ENCODE assay signal across 8 cellular contexts in genomic region chr1:23530750-23531651, GRCh38. TPM values are rescaled to one million over a fixed set of nuclear protein-coding genes. Genes with fewer than 3 reads are reported as not detected.
A peak's percentile ranks its signal among the peaks of the same experiment; 100 is the strongest.
DNase-seq lines count a peak whose midpoint lies in the region; ATAC-seq and TF ChIP-seq lines count a peak whose summit lies in the region.

TSS of gene E2F2 (minus strand) at chr1:23531233. CDS start at chr1:23530793, 440 bp downstream.

- no peak for TF ChIP-seq EP300 in transverse colon (IDR thresholded peaks at IDR 0.05; ENCODE audit: low read depth)

- no peak within 1 kb of the TSS for H4K12ac ChIP-seq in trophoblast cell (ENCODE audit: low read depth, low read length)

- H2BK12ac ChIP-seq in trophoblast cell (ENCODE audit: low read length), result no peak within 1 kb of the TSS

- no peak within 1 kb of the TSS for H3K18ac ChIP-seq in trophoblast cell (ENCODE audit: low read length)

- no peaks in the 10 kb centered on the region for H3K27me3 Mint-ChIP-seq in activated naive CD8-positive, alpha-beta T cell

- in situ Hi-C loops in transverse colon (cut with MboI; ENCODE audit: low pct_ligation_motif_present in 1 of 4, low pct_unique_long_range_greater_than_20kb in 1 of 4, low sequenced_read_pairs in 3 of 4), result loop anchor here in 1 of 4 donors (10.0 kb wide), 1 partner anchor 46 kb away; the partner anchor contains the start of gene ASAP3

- peak within 1 kb of the TSS; percentile 77 for H3K27ac Mint-ChIP-seq in activated naive CD8-positive, alpha-beta T cell

- no peak within 1 kb of the TSS for H3K23ac ChIP-seq in trophoblast cell (ENCODE audit: low read length)

- H3K27me3 ChIP-seq in SU-DHL-6 (ENCODE audit: low read length) (no peaks in the 10 kb centered on the region), trophoblast cell (ENCODE audit: insufficient read depth, low read length) (no peaks in the 10 kb centered on the region), transverse colon (no peaks in the 10 kb centered on the region)

- H2AFZ ChIP-seq in SU-DHL-6 (ENCODE audit: low read depth, low read length, severe bottlenecking), result peak within 1 kb of the TSS; percentile 60
- peak within 1 kb of the TSS; percentile 74 for H2AFZ ChIP-seq in trophoblast cell (ENCODE audit: insufficient read depth, low read length, poor library complexity)

- H3K4me3 Mint-ChIP-seq in activated naive CD8-positive, alpha-beta T cell, result peak within 1 kb of the TSS; percentile 89

- no peak within 1 kb of the TSS for H2BK5ac ChIP-seq in trophoblast cell (ENCODE audit: low read depth, low read length, poor library complexity)

- H2BK120ac ChIP-seq in trophoblast cell (ENCODE audit: insufficient read depth, low read length, poor library complexity), result no peak within 1 kb of the TSS

- H3K4me1 ChIP-seq in trophoblast cell (ENCODE audit: control insufficient read depth in 1 of 2, insufficient read depth in 2 of 2, low read length in 2 of 2), result peaks cover 11 to 19% of the 10 kb centered on the region in 2 experiments
- peaks cover 48 to 78% (median 66%) of the 10 kb centered on the region in 4 donors for H3K4me1 ChIP-seq in transverse colon

- intact Hi-C loops in Right ventricle myocardium superior (cut with DNase I), result loop anchor here (5.0 kb wide), 1 partner anchor 34 kb away; no protein-coding TSS in a partner anchor
- intact Hi-C loops in transverse colon (cut with DNase I; ENCODE audit: low total_unique reads), result no loop called here

- TF ChIP-seq POLR2A in transverse colon (IDR thresholded peaks at IDR 0.05), result peak; percentile 39

- peak within 1 kb of the TSS; percentile 96 for H3K9ac ChIP-seq in SU-DHL-6 (ENCODE audit: low read length)
- H3K9ac ChIP-seq in trophoblast cell (ENCODE audit: low read length), result peak within 1 kb of the TSS; percentile 14

- H3K9me3 Mint-ChIP-seq in activated naive CD8-positive, alpha-beta T cell (ENCODE audit: low read depth), result no peaks in the 10 kb centered on the region

- no peak within 1 kb of the TSS for H3K4ac ChIP-seq in trophoblast cell (ENCODE audit: low read depth, low read length)

- peak within 1 kb of the TSS; percentile 35 for H3K14ac ChIP-seq in trophoblast cell (ENCODE audit: low read length)

- DNase-seq in DMS114 treated with DMSO at 0.1 percent for 48 hours (lab: John Stamatoyannopoulos, UW; ENCODE audit: unreplicated experiment) (peak; percentile 76), NCI-H1092 treated with DMSO at 0.1 percent for 48 hours (lab: John Stamatoyannopoulos, UW) (peak; percentile 91), Right ventricle myocardium superior (peak; percentile 92), trophoblast cell (peak; percentile 75 to 86), transverse colon (peak; percentile 91)

- H4K8ac ChIP-seq in trophoblast cell (ENCODE audit: low read depth, low read length), result peak within 1 kb of the TSS; percentile 75

- no peak within 1 kb of the TSS for H4K91ac ChIP-seq in trophoblast cell (ENCODE audit: low read depth, low read length)

- no peaks in the 10 kb centered on the region for H4K20me1 ChIP-seq in SU-DHL-6 (ENCODE audit: low read depth, low read length)

- H2AK5ac ChIP-seq in trophoblast cell (ENCODE audit: low read length), result no peak within 1 kb of the TSS

- no peaks in the 10 kb centered on the region; the same call in 1 of the 2 replicates for H3K36me3 ChIP-seq in SU-DHL-6 (ENCODE audit: low read length)
- no peaks in the 10 kb centered on the region for H3K36me3 ChIP-seq in trophoblast cell (ENCODE audit: control insufficient read depth in 1 of 2, insufficient read depth in 2 of 2, low read length in 2 of 2)
- no peaks in the 10 kb centered on the region for H3K36me3 ChIP-seq in transverse colon

- H3K79me2 ChIP-seq in SU-DHL-6 (ENCODE audit: insufficient read depth, low read length) (peaks cover 47% of the 10 kb centered on the region), trophoblast cell (ENCODE audit: control insufficient read depth, insufficient read depth, low read length, poor library complexity) (no peaks in the 10 kb centered on the region)

- H3K4me2 ChIP-seq in SU-DHL-6 (ENCODE audit: low read depth, low read length, poor library complexity, severe bottlenecking) (peak within 1 kb of the TSS; percentile 96), trophoblast cell (ENCODE audit: low read length) (peak within 1 kb of the TSS; percentile 93)

- H3K9me3 ChIP-seq in SU-DHL-6 (ENCODE audit: insufficient read depth, low read length) (no peaks in the 10 kb centered on the region), trophoblast cell (ENCODE audit: insufficient read depth, low read depth, low read length) (no peaks in the 10 kb centered on the region), transverse colon (no peaks in the 10 kb centered on the region)

- peaks cover 60% of the 10 kb centered on the region for H3K4me1 Mint-ChIP-seq in activated naive CD8-positive, alpha-beta T cell (ENCODE audit: low read depth)

- no CpG with 5 or more reads among the region's 88 CpGs for whole genome bisulfite sequencing in trophoblast cell (ENCODE audit: extremely low coverage, insufficient coverage, insufficient read length)
- 1% methylated on average over 49 of the region's 88 CpGs; no CpG with 5 or more reads in 1 of the 2 donors for WGBS in transverse colon (ENCODE audit: low coverage in 1 of 2), 2 donors

- TF ChIP-seq CTCF in SU-DHL-6 (IDR thresholded peaks at IDR 0.05; ENCODE audit: insufficient read depth, low read length, poor library complexity, severe bottlenecking) (peak; percentile 23), transverse colon (IDR thresholded peaks at IDR 0.05) (peak in 1 of 5 experiments; percentile 14)

- H3K36me3 Mint-ChIP-seq in activated naive CD8-positive, alpha-beta T cell, result no peaks in the 10 kb centered on the region

- ATAC-seq in GM21723 (IDR thresholded peaks at IDR 0.05; ENCODE audit: unreplicated experiment) (peak; percentile 58), Right ventricle myocardium superior (ENCODE audit: poor library complexity) (peak; percentile 91)

- H3K9me2 ChIP-seq in SU-DHL-6 (replicated peaks; ENCODE audit: insufficient read depth, low read length), result no peaks in the 10 kb centered on the region

- H3K79me1 ChIP-seq in trophoblast cell (ENCODE audit: low read length), result peaks cover 5% of the 10 kb centered on the region

- peak within 1 kb of the TSS; percentile 94 for H3K27ac ChIP-seq in SU-DHL-6 (ENCODE audit: low read depth, low read length)
- peak within 1 kb of the TSS; percentile 17 for H3K27ac ChIP-seq in trophoblast cell (ENCODE audit: low read depth, low read length)
- peak within 1 kb of the TSS; percentile 87 to 90 (median 88) for H3K27ac ChIP-seq in transverse colon

- peak within 1 kb of the TSS; percentile 76 for H3K4me3 ChIP-seq in SU-DHL-6 (ENCODE audit: insufficient read depth, low read length, poor library complexity, severe bottlenecking)
- peak within 1 kb of the TSS; percentile 69 for H3K4me3 ChIP-seq in trophoblast cell (ENCODE audit: low read depth, low read length)
- peak within 1 kb of the TSS; percentile 55 to 84 (median 64) for H3K4me3 ChIP-seq in transverse colon

- H3F3A ChIP-seq in SU-DHL-6 (ENCODE audit: insufficient read depth), result peaks cover 42% of the 10 kb centered on the region

RNA-seq across cellular contexts. Expression of gene E2F2, which starts in this region (rescaled TPM):
- total RNA-seq in Right ventricle myocardium superior (0.35 TPM), transverse colon (10 to 100 TPM in 2 of 4 donors, 1 to 10 TPM in 2; 6.7 to 11.6 (median 8.9) TPM)
- polyA plus RNA-seq in trophoblast cell (2013), result 1.2 and 1.3 TPM in 2 replicates

Comparison
In these comparisons a context has a peak if more than half of its experiments do, and no peak if none do; other contexts are left out.
1. Peak in every context shown above with its lines: DNase-seq, ATAC-seq, H3K4me3 ChIP-seq and H3K27ac ChIP-seq.
2. Peak in DNase-seq and ATAC-seq in Right ventricle myocardium superior; RNA of the gene not detected or under 1 TPM.
3. H3K27ac ChIP-seq: peak in every context shown above with its lines; median percentile 94 in SU-DHL-6; 88 in transverse colon; 17 in trophoblast cell.